ENCODE assay signal across 8 cellular contexts in the genomic region with DNA sequence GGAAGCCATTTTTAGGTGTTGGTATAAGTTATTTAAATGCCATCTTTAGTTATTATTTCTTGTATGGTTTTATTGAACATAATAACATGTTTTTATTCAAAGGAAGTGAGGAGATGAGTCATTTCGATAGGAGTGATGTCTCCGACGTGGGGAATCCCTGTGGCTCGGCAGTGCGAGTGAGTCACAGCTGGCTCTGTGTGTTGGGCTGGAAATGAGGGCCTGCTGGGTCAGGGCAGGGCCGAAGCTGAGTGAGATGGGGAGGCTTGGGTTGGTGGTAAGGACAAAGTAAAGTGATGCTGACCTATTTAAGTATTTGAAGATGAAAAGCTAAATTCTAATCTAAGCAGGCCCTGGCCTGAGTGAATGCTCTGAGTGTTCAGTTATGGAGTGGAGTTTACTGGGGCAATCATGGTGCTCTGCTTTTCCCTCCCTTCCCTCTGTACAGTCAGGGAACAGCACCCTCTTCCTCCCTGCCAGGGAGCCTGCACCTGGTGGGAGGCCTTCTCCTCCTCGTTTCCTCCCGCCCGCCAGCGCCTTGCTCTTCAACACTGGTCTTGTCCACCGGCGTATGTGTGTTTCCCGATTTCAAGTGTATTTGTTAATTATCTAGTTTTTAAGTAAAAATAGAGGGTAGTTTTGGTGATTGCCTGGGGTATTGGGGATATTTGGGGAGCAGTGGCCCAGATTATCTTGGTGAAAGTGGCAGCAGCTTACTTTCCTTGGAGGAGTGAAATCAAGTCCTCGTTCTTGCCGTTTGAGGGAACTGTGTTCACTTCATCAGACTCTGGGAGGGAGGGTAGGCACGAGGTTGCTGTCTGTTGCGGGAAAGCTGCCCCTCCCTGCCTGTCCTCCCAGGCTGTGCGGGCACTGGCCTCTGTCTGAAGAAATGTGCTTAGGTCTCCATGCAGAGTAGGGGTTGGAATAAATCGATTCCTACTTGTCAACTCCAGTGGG.
DNase-seq lines count a peak whose midpoint lies in the region; ATAC-seq and TF ChIP-seq lines count a peak whose summit lies in the region.

No MANE protein-coding gene starts in this region.

- BruUV-seq in Caco-2 (replicated peaks; lab: Mats Ljungman, UMichigan): no TSS peak

- CTCF ChIA-PET in Caco-2 (lab: Charles Lee): no interaction called here

- no peaks in the 10 kb centered on the region for H3K9me3 ChIP-seq in effector memory CD4-positive, alpha-beta T cell (ENCODE audit: control insufficient read depth, low read length)
- H3K9me3 ChIP-seq in neural progenitor cell (ENCODE audit: low read depth): no peaks in the 10 kb centered on the region
- no peaks in the 10 kb centered on the region for H3K9me3 ChIP-seq in subcutaneous abdominal adipose tissue (ENCODE audit: control insufficient read depth in 5 of 5, low read length in 5 of 5)
- H3K9me3 ChIP-seq in Caco-2: no peaks in the 10 kb centered on the region

- ATAC-seq in GM21360 (IDR thresholded peaks at IDR 0.05; ENCODE audit: unreplicated experiment): peak; percentile 91

- H3K9me3 Mint-ChIP-seq in CD14-positive monocyte (peaks cover 0 to 1% (median 0%) of the 10 kb centered on the region in 7 donors), neural progenitor cell (no peaks in the 10 kb centered on the region), Caco-2 (ENCODE audit: unreplicated experiment) (no peaks in the 10 kb centered on the region)

- H3K36me3 Mint-ChIP-seq in CD14-positive monocyte (no peaks in the 10 kb centered on the region), neural progenitor cell (no peaks in the 10 kb centered on the region), Caco-2 (ENCODE audit: insufficient read depth, unreplicated experiment) (no peaks in the 10 kb centered on the region)

- TF ChIP-seq CTCF in CD14-positive monocyte (IDR thresholded peaks at IDR 0.05) (no peak), neural progenitor cell (IDR thresholded peaks at IDR 0.05) (no peak), Caco-2 (IDR thresholded peaks at IDR 0.05; ENCODE audit: insufficient read depth in 1 of 2, low read depth in 1 of 2, low read length in 1 of 2, severe bottlenecking in 1 of 2, unreplicated experiment in 1 of 2) (no peak)

- H3K4me3 ChIP-seq in effector memory CD4-positive, alpha-beta T cell (ENCODE audit: insufficient read depth, low read depth, low read length, poor library complexity, severe bottlenecking): no peak overlapping the region
- H3K4me3 ChIP-seq in neural progenitor cell: no peak overlapping the region
- H3K4me3 ChIP-seq in subcutaneous abdominal adipose tissue (ENCODE audit: low read depth in 1 of 5, low read length in 5 of 5): no peak overlapping the region
- H3K4me3 ChIP-seq in Caco-2 (ENCODE audit: low read depth, low read length): no peak overlapping the region

- peak overlapping the region; percentile 50 to 87 (median 72) for H3K27ac Mint-ChIP-seq in CD14-positive monocyte
- peak overlapping the region; percentile 30 for H3K27ac Mint-ChIP-seq in neural progenitor cell
- H3K27ac Mint-ChIP-seq in Caco-2 (ENCODE audit: unreplicated experiment): no peak overlapping the region

- DNase-seq in CD14-positive monocyte (ENCODE audit: low spot score) (peak; percentile 84), HS-27A (ENCODE audit: low read depth) (peak; percentile 53), neural progenitor cell (ENCODE audit: low spot score) (no peak), Caco-2 (no peak)
- peak; percentile 38 to 43 for DNase-seq in activated CD8-positive, alpha-beta memory T cell treated with anti-CD3 and anti-CD28 coated beads for 1 hour (ENCODE audit: extremely low read depth in 1 of 2, low read depth in 1 of 2)
- peak; percentile 74 to 80 (median 75) for DNase-seq in effector memory CD4-positive, alpha-beta T cell

- no peaks in the 10 kb centered on the region for H3F3A ChIP-seq in neural progenitor cell (ENCODE audit: low read depth)

- no peaks in the 10 kb centered on the region for H3K27me3 ChIP-seq in effector memory CD4-positive, alpha-beta T cell (replicated peaks; ENCODE audit: control insufficient read depth, insufficient read depth, low read length, poor library complexity, severe bottlenecking)
- no peaks in the 10 kb centered on the region for H3K27me3 ChIP-seq in neural progenitor cell
- no peaks in the 10 kb centered on the region for H3K27me3 ChIP-seq in subcutaneous abdominal adipose tissue (ENCODE audit: control insufficient read depth in 5 of 5, insufficient read depth in 4 of 5, low read length in 5 of 5)
- H3K27me3 ChIP-seq in Caco-2 (replicated peaks; ENCODE audit: control insufficient read depth, insufficient read depth, low read length): no peaks in the 10 kb centered on the region

- no peak overlapping the region for H3K4me2 ChIP-seq in neural progenitor cell

- no peaks in the 10 kb centered on the region for H3K36me3 ChIP-seq in effector memory CD4-positive, alpha-beta T cell (ENCODE audit: control insufficient read depth, insufficient read depth, low read length)
- H3K36me3 ChIP-seq in neural progenitor cell (no peaks in the 10 kb centered on the region), subcutaneous abdominal adipose tissue (ENCODE audit: control insufficient read depth in 5 of 5, insufficient read depth in 5 of 5, low read length in 5 of 5) (no peaks in the 10 kb centered on the region), Caco-2 (ENCODE audit: control insufficient read depth, insufficient read depth, low read length) (no peaks in the 10 kb centered on the region)

- no peak overlapping the region for H2AFZ ChIP-seq in neural progenitor cell (replicated peaks)

- POLR2A ChIA-PET in Caco-2 (lab: Charles Lee): no interaction called here

- H3K4me1 Mint-ChIP-seq in CD14-positive monocyte: peaks cover 31% of the 10 kb centered on the region
- peaks cover 56% of the 10 kb centered on the region for H3K4me1 Mint-ChIP-seq in neural progenitor cell
- no peaks in the 10 kb centered on the region for H3K4me1 Mint-ChIP-seq in Caco-2 (ENCODE audit: low read depth, unreplicated experiment)

- peaks cover 71% of the 10 kb centered on the region for H3K4me1 ChIP-seq in effector memory CD4-positive, alpha-beta T cell (ENCODE audit: control insufficient read depth, insufficient read depth, low read length, poor library complexity, severe bottlenecking)
- H3K4me1 ChIP-seq in neural progenitor cell (no peaks in the 10 kb centered on the region), subcutaneous abdominal adipose tissue (ENCODE audit: control insufficient read depth in 5 of 5, insufficient read depth in 5 of 5, low read length in 5 of 5) (peaks cover 5 to 49% (median 21%) of the 10 kb centered on the region in 5 donors), Caco-2 (no peaks in the 10 kb centered on the region)

- intact Hi-C loops in CD14-positive monocyte (cut with micrococcal nuclease): loop anchor here in 1 of 2 donors (10.0 kb wide), 1 partner anchor 189 kb away; no protein-coding TSS in a partner anchor
- intact Hi-C loops in Caco-2 (cut with micrococcal nuclease; ENCODE audit: unreplicated experiment): no loop called here

- H3K27me3 Mint-ChIP-seq in CD14-positive monocyte (ENCODE audit: low read depth in 3 of 3) (peaks cover 2 to 4% (median 3%) of the 10 kb centered on the region in 3 donors), neural progenitor cell (ENCODE audit: insufficient read depth, low read depth) (peaks cover 8% of the 10 kb centered on the region), Caco-2 (ENCODE audit: insufficient read depth, unreplicated experiment) (peaks cover 12% of the 10 kb centered on the region)

- H4K20me1 ChIP-seq in neural progenitor cell (ENCODE audit: low read depth): no peaks in the 10 kb centered on the region

- no peaks in the 10 kb centered on the region for H3K79me2 ChIP-seq in neural progenitor cell (ENCODE audit: low read depth)

- no peak overlapping the region for H3K9ac ChIP-seq in neural progenitor cell
- no peak overlapping the region for H3K9ac ChIP-seq in subcutaneous abdominal adipose tissue (ENCODE audit: low read length in 5 of 5)

- H3K4me3 Mint-ChIP-seq in CD14-positive monocyte (no peak overlapping the region), neural progenitor cell (no peak overlapping the region), Caco-2 (ENCODE audit: unreplicated experiment) (no peak overlapping the region)

- peak overlapping the region; percentile 87 for H3K27ac ChIP-seq in effector memory CD4-positive, alpha-beta T cell (ENCODE audit: insufficient read depth, low read length, poor library complexity, severe bottlenecking)
- H3K27ac ChIP-seq in neural progenitor cell (no peak overlapping the region), subcutaneous abdominal adipose tissue (ENCODE audit: low read depth, low read length) (peak overlapping the region; percentile 41)

Comparison
In these comparisons a context has a peak if more than half of its experiments do, and no peak if none do; other contexts are left out.
1. DNase-seq: peak in CD14-positive monocyte (single experiment), HS-27A (single experiment), activated CD8-positive, alpha-beta memory T cell treated with anti-CD3 and anti-CD28 coated beads for 1 hour (2 of 2) and effector memory CD4-positive, alpha-beta T cell (3 of 3); none in neural progenitor cell (single experiment) and Caco-2 (0 of 2).